Comparison of ENCODE assay signal across 13 cellular contexts in genomic region chr10:101611506-101611905, GRCh38. TPM values are rescaled to one million over a fixed set of nuclear protein-coding genes. Genes with fewer than 3 reads are reported as not detected.
DNase-seq lines count a peak whose midpoint lies in the region; ATAC-seq and TF ChIP-seq lines count a peak whose summit lies in the region.
"Had no signal": no experiment of that assay in that cellular context is flagged by ENCODE, and none has a peak within 500 bp of the region (broad histone marks: within the 10 kb centered on the region; RNA-seq: fewer than 3 reads in every experiment).

No MANE protein-coding gene starts in this region.

- H3K79me1 ChIP-seq in mesenchymal stem cell (replicated peaks; ENCODE audit: low read length, poor library complexity, severe bottlenecking): peaks cover 12% of the 10 kb centered on the region

- no peak overlapping the region for H2BK15ac ChIP-seq in mesenchymal stem cell (ENCODE audit: low read depth, poor library complexity, severe bottlenecking)

- H3K9me3 ChIP-seq in Caco-2 (no peaks in the 10 kb centered on the region), mesenchymal stem cell (ENCODE audit: control insufficient read depth, low read length) (no peaks in the 10 kb centered on the region), adrenal gland (replicated peaks in 1 of 3) (no peaks in the 10 kb centered on the region)
- H3K9me3 ChIP-seq: thyroid gland had no signal

- H3K36me3 ChIP-seq in Caco-2 (ENCODE audit: control insufficient read depth, insufficient read depth, low read length): no peaks in the 10 kb centered on the region; the same call in 1 of the 2 replicates
- H3K36me3 ChIP-seq in mesenchymal stem cell (ENCODE audit: control insufficient read depth in 1 of 2, insufficient read depth in 2 of 2, low read depth in 1 of 2, low read length in 2 of 2): peaks cover 62 to 63% of the 10 kb centered on the region in 2 experiments
- peaks cover 0 to 37% of the 10 kb centered on the region in 2 donors for H3K36me3 ChIP-seq in adrenal gland (replicated peaks in 1 of 2)

- intact Hi-C loops in Caco-2 (cut with micrococcal nuclease; ENCODE audit: unreplicated experiment): no loop called here
- intact Hi-C loops in activated T-helper 1 cell treated with anti-CD3 and anti-CD28 coated beads, Interleukin-12 subunit alpha, Interleukin-12 subunit beta, Interleukin-2, Interleukin-4 antibody, amounts not matched to agents 30 ng/mL and 10 ng/mL and 1 ng/mL, durations not matched to agents 14 hours and 24 hours and 36 hours (cut with micrococcal nuclease): no loop called here
- intact Hi-C loops in adrenal gland (cut with DNase I): no loop called here

- no peak overlapping the region for H2AFZ ChIP-seq in mesenchymal stem cell (ENCODE audit: low read depth, low read length)

- no peak overlapping the region for H3K14ac ChIP-seq in mesenchymal stem cell (ENCODE audit: low read length in 2 of 2)

- CTCF ChIA-PET in Caco-2 (lab: Charles Lee): interaction anchor here (1.2 kb wide), 1 partner anchor 9 kb away, joined by 4 read pairs; no protein-coding TSS in a partner anchor

- peaks cover 7% of the 10 kb centered on the region for H3K4me1 Mint-ChIP-seq in Caco-2 (ENCODE audit: low read depth, unreplicated experiment)
- peaks cover 10% of the 10 kb centered on the region for H3K4me1 Mint-ChIP-seq in activated T-helper 1 cell treated with anti-CD3 and anti-CD28 coated beads, Interleukin-12 subunit alpha, Interleukin-12 subunit beta, Interleukin-2, Interleukin-4 antibody, amounts not matched to agents 30 ng/mL and 10 ng/mL and 1 ng/mL, durations not matched to agents 14 hours and 24 hours and 36 hours (ENCODE audit: low read depth)

- H4K8ac ChIP-seq in mesenchymal stem cell (ENCODE audit: low read length): no peak overlapping the region

- H3K4me1 ChIP-seq in Caco-2 (no peaks in the 10 kb centered on the region), mesenchymal stem cell (ENCODE audit: control insufficient read depth, insufficient read depth, low read depth, low read length) (peaks cover 17% of the 10 kb centered on the region), adrenal gland (replicated peaks in 1 of 2) (no peaks in the 10 kb centered on the region)

- H3K4me2 ChIP-seq in mesenchymal stem cell (ENCODE audit: low read length, poor library complexity, severe bottlenecking): no peak overlapping the region

- H3K27ac Mint-ChIP-seq in Caco-2 (ENCODE audit: unreplicated experiment): peak overlapping the region; percentile 22
- H3K27ac Mint-ChIP-seq in activated T-helper 1 cell treated with anti-CD3 and anti-CD28 coated beads, Interleukin-12 subunit alpha, Interleukin-12 subunit beta, Interleukin-2, Interleukin-4 antibody, amounts not matched to agents 30 ng/mL and 10 ng/mL and 1 ng/mL, durations not matched to agents 14 hours and 24 hours and 36 hours: peak overlapping the region; percentile 74

- H3K4me3 ChIP-seq in Caco-2 (ENCODE audit: low read depth, low read length): no peak overlapping the region
- no peak overlapping the region for H3K4me3 ChIP-seq in HFF-Myc (replicated peaks; ENCODE audit: low read depth, low read length)
- no peak overlapping the region for H3K4me3 ChIP-seq in mesenchymal stem cell (ENCODE audit: insufficient read depth in 1 of 2, low read depth in 1 of 2, low read length in 2 of 2)
- H3K4me3 ChIP-seq in adrenal gland: no peak overlapping the region
- H3K4me3 ChIP-seq: thyroid gland had no signal

- H3K18ac ChIP-seq in mesenchymal stem cell (ENCODE audit: low read depth in 1 of 2, low read length in 2 of 2): no peak overlapping the region

- no peak overlapping the region for H3K9ac ChIP-seq in mesenchymal stem cell (ENCODE audit: low read length)

- no peaks in the 10 kb centered on the region for H3K27me3 Mint-ChIP-seq in Caco-2 (ENCODE audit: insufficient read depth, unreplicated experiment)
- H3K27me3 Mint-ChIP-seq in activated T-helper 1 cell treated with anti-CD3 and anti-CD28 coated beads, Interleukin-12 subunit alpha, Interleukin-12 subunit beta, Interleukin-2, Interleukin-4 antibody, amounts not matched to agents 30 ng/mL and 10 ng/mL and 1 ng/mL, durations not matched to agents 14 hours and 24 hours and 36 hours (ENCODE audit: insufficient read depth): no peaks in the 10 kb centered on the region

- no peak overlapping the region for H2BK5ac ChIP-seq in mesenchymal stem cell (ENCODE audit: low read depth, low read length, poor library complexity, severe bottlenecking)

- no peak overlapping the region for H3K4me3 Mint-ChIP-seq in Caco-2 (ENCODE audit: unreplicated experiment)
- no peak overlapping the region for H3K4me3 Mint-ChIP-seq in activated T-helper 1 cell treated with anti-CD3 and anti-CD28 coated beads, Interleukin-12 subunit alpha, Interleukin-12 subunit beta, Interleukin-2, Interleukin-4 antibody, amounts not matched to agents 30 ng/mL and 10 ng/mL and 1 ng/mL, durations not matched to agents 14 hours and 24 hours and 36 hours

- ATAC-seq in GM18517 (IDR thresholded peaks at IDR 0.05; ENCODE audit: unreplicated experiment): no peak

- H3K9me3 Mint-ChIP-seq in Caco-2 (ENCODE audit: unreplicated experiment): no peaks in the 10 kb centered on the region
- no peaks in the 10 kb centered on the region for H3K9me3 Mint-ChIP-seq in activated T-helper 1 cell treated with anti-CD3 and anti-CD28 coated beads, Interleukin-12 subunit alpha, Interleukin-12 subunit beta, Interleukin-2, Interleukin-4 antibody, amounts not matched to agents 30 ng/mL and 10 ng/mL and 1 ng/mL, durations not matched to agents 14 hours and 24 hours and 36 hours

- DNase-seq in Caco-2 (no peak), HFF-Myc (ENCODE audit: extremely low read depth, low read depth) (peak; percentile 53), mesenchymal stem cell (peak; percentile 27), adrenal gland (no peak)
- DNase-seq in activated T-helper 1 cell treated with anti-CD3 and anti-CD28 coated beads, Interleukin-12 subunit alpha, Interleukin-12 subunit beta, Interleukin-2, Interleukin-4 antibody, amounts not matched to agents 30 ng/mL and 10 ng/mL and 1 ng/mL, durations not matched to agents 14 hours and 24 hours and 36 hours (ENCODE audit: low spot score): no peak
- DNase-seq in activated effector memory CD4-positive, alpha-beta T cell treated with Interleukin-2 at 50 U/mL for 16 hours: no peak
- DNase-seq: caudate nucleus; DMS79; foreskin melanocyte; NCI-H345; stimulated activated CD4-positive, alpha-beta T cell treated with anti-CD3 and anti-CD28 coated beads, Interleukin-4, amount 100 ng/mL, for 24 hours; thyroid gland had no signal

- H3K23ac ChIP-seq in mesenchymal stem cell (ENCODE audit: low read length in 2 of 2): no peak overlapping the region

- H2BK12ac ChIP-seq in mesenchymal stem cell (ENCODE audit: low read length in 2 of 2): no peak overlapping the region

- no peaks in the 10 kb centered on the region for H3K36me3 Mint-ChIP-seq in Caco-2 (ENCODE audit: insufficient read depth, unreplicated experiment)
- H3K36me3 Mint-ChIP-seq in activated T-helper 1 cell treated with anti-CD3 and anti-CD28 coated beads, Interleukin-12 subunit alpha, Interleukin-12 subunit beta, Interleukin-2, Interleukin-4 antibody, amounts not matched to agents 30 ng/mL and 10 ng/mL and 1 ng/mL, durations not matched to agents 14 hours and 24 hours and 36 hours (ENCODE audit: low read depth): no peaks in the 10 kb centered on the region

- H3K27ac ChIP-seq in mesenchymal stem cell (ENCODE audit: low read length, poor library complexity, severe bottlenecking) (no peak overlapping the region), adrenal gland (no peak overlapping the region)
- H3K27ac ChIP-seq: thyroid gland had no signal

- no peak overlapping the region for H2AK5ac ChIP-seq in mesenchymal stem cell (ENCODE audit: low read length, severe bottlenecking)

- TF ChIP-seq CTCF in Caco-2 (IDR thresholded peaks at IDR 0.05; ENCODE audit: insufficient read depth in 1 of 2, low read depth in 1 of 2, low read length in 1 of 2, severe bottlenecking in 1 of 2, unreplicated experiment in 1 of 2) (no peak), HFF-Myc (IDR thresholded peaks at IDR 0.05; ENCODE audit: low read depth, low read length, missing control alignments) (no peak), adrenal gland (IDR thresholded peaks at IDR 0.05) (no peak)

- H3K27me3 ChIP-seq in Caco-2 (replicated peaks; ENCODE audit: control insufficient read depth, insufficient read depth, low read length): no peaks in the 10 kb centered on the region
- no peaks in the 10 kb centered on the region for H3K27me3 ChIP-seq in mesenchymal stem cell (ENCODE audit: control insufficient read depth in 1 of 2, insufficient read depth in 1 of 2, low read length in 2 of 2)
- no peaks in the 10 kb centered on the region for H3K27me3 ChIP-seq in adrenal gland
- H3K27me3 ChIP-seq: thyroid gland had no signal

- no peak overlapping the region for H2BK120ac ChIP-seq in mesenchymal stem cell (ENCODE audit: low read depth, low read length)

- no peak overlapping the region for H4K91ac ChIP-seq in mesenchymal stem cell (ENCODE audit: low read length)

- BruUV-seq in Caco-2 (replicated peaks; lab: Mats Ljungman, UMichigan): no TSS peak

- POLR2A ChIA-PET in Caco-2 (lab: Charles Lee): no interaction called here

- no peak overlapping the region for H3K4ac ChIP-seq in mesenchymal stem cell (ENCODE audit: low read depth in 1 of 2, low read length in 2 of 2)

- TF ChIP-seq POLR2A in adrenal gland (IDR thresholded peaks at IDR 0.05): no peak

- WGBS in mesenchymal stem cell: 78% methylated on average over 8 of the region's 9 CpGs
- 74 to 85% (median 84%) methylated on average over 8 to 9 of the region's 9 CpGs for WGBS in adrenal gland, 4 donors

RNA-seq across cellular contexts. Expression of gene DPCD, which starts 23.4 kb away (rescaled TPM):
- total RNA-seq in Caco-2 (2022) (13.1 and 14.0 TPM in 2 replicates), adrenal gland (10 to 100 TPM in 7 of 8 donors, 1 to 10 TPM in 1; 8.3 to 32.1 (median 23.1) TPM)
- 3.6 and 4.8 TPM in 2 replicates for total RNA-seq in activated T-helper 1 cell treated with anti-CD3 and anti-CD28 coated beads, Interleukin-12 subunit alpha, Interleukin-12 subunit beta, Interleukin-2, Interleukin-4 antibody, amounts not matched to agents 30 ng/mL and 10 ng/mL and 1 ng/mL, durations not matched to agents 14 hours and 24 hours and 36 hours
- 37.7 TPM for polyA plus RNA-seq in mesenchymal stem cell (2013, experiment 1 of 2)
- 36.7 TPM for polyA plus RNA-seq in mesenchymal stem cell (2013, experiment 2 of 2)
- polyA plus RNA-seq in adrenal gland: 10 to 100 TPM; 19.6 to 42.5 (median 28.6) TPM

RNA-seq across cellular contexts. Expression of gene POLL, which starts 23.4 kb away (rescaled TPM):
- total RNA-seq in Caco-2 (2022) (34.7 and 35.5 TPM in 2 replicates), adrenal gland (10 to 100 TPM; 16.1 to 44.6 (median 31.5) TPM)
- 32.4 and 33.5 TPM in 2 replicates for total RNA-seq in activated T-helper 1 cell treated with anti-CD3 and anti-CD28 coated beads, Interleukin-12 subunit alpha, Interleukin-12 subunit beta, Interleukin-2, Interleukin-4 antibody, amounts not matched to agents 30 ng/mL and 10 ng/mL and 1 ng/mL, durations not matched to agents 14 hours and 24 hours and 36 hours
- polyA plus RNA-seq in mesenchymal stem cell (2013, experiment 1 of 2): 13.6 TPM
- polyA plus RNA-seq in mesenchymal stem cell (2013, experiment 2 of 2): 12.5 TPM
- 10 to 100 TPM; 10.1 to 83.7 (median 59.3) TPM for polyA plus RNA-seq in adrenal gland

Comparison
In these comparisons a context has a peak if more than half of its experiments do, and no peak if none do; other contexts are left out.
1. DNase-seq: peak in HFF-Myc (single experiment) and mesenchymal stem cell (single experiment); none in Caco-2 (0 of 2), activated T-helper 1 cell treated with anti-CD3 and anti-CD28 coated beads, Interleukin-12 subunit alpha, Interleukin-12 subunit beta, Interleukin-2, Interleukin-4 antibody, amounts not matched to agents 30 ng/mL and 10 ng/mL and 1 ng/mL, durations not matched to agents 14 hours and 24 hours and 36 hours (single experiment), activated effector memory CD4-positive, alpha-beta T cell treated with Interleukin-2 at 50 U/mL for 16 hours (single experiment) and adrenal gland (0 of 7).